In genomic region chr18:52582516-52582915, GRCh38 we compare ENCODE assay signal across 24 cellular contexts.
"Had no signal": no experiment of that assay in that cellular context is flagged by ENCODE, and none has a peak within 500 bp of the region (broad histone marks: within the 10 kb centered on the region; RNA-seq: fewer than 3 reads in every experiment).

No MANE protein-coding gene starts in this region.

- H3K9me3 ChIP-seq: gastroesophageal sphincter, left lung, lower lobe of right lung, right lobe of liver, tibial nerve had no signal

- DNase-seq: activated CD4-positive, alpha-beta memory T cell treated with anti-CD3 and anti-CD28 coated beads for 36 hours; activated CD4-positive, alpha-beta T cell treated with anti-CD3 and anti-CD28 coated beads, Interleukin-2, amount 10 ng/mL, durations not matched to agents 24 days and 14 days; activated CD4-positive, CD25-positive, alpha-beta regulatory T cell treated with anti-CD3 and anti-CD28 coated beads, Interleukin-2, amount 50 U/mL, for 72 hours; activated CD8-positive, alpha-beta memory T cell treated with anti-CD3 and anti-CD28 coated beads, Interleukin-2, amount 50 U/mL, for 48 hours; activated gamma-delta T cell treated with Interleukin-2 at 50 U/mL for 16 hours; activated naive CD4-positive, alpha-beta T cell treated with anti-CD3 and anti-CD28 coated beads, Interleukin-2, amount 50 U/mL, for 16 hours; activated T-cell treated with anti-CD3 and anti-CD28 coated beads, Interleukin-2, amount 50 U/mL, for 24 hours; amniotic stem cell; caudate nucleus; cortex of kidney; effector memory CD8-positive, alpha-beta T cell; head of caudate nucleus; hippocampal formation; kidney glomerular epithelial cell; left lung; lower lobe of right lung; mesenchymal stem cell; natural killer cell; right lobe of liver; stimulated activated CD4-positive, alpha-beta T cell treated with anti-CD3 and anti-CD28 coated beads, Interleukin-2, amount 100 ng/mL, for 48 hours; stimulated activated naive CD4-positive, alpha-beta T cell treated with Interleukin-2 at 50 U/mL for 16 hours; WERI-Rb-1 had no signal

- H3K4me1 ChIP-seq: gastroesophageal sphincter, left lung, lower lobe of right lung, right lobe of liver, tibial nerve had no signal

- H3K4me3 ChIP-seq: gastroesophageal sphincter, left lung, lower lobe of right lung, right lobe of liver, tibial nerve had no signal

- H3K27me3 ChIP-seq: gastroesophageal sphincter, left lung, right lobe of liver, tibial nerve had no signal

- H3K36me3 ChIP-seq: gastroesophageal sphincter, left lung, lower lobe of right lung, right lobe of liver, tibial nerve, WERI-Rb-1 had no signal

- H3K27ac ChIP-seq: gastroesophageal sphincter, left lung, lower lobe of right lung, right lobe of liver, tibial nerve, WERI-Rb-1 had no signal
